26 cellular contexts compared by ENCODE assay signal in genomic region chr10:121296378-121296777, GRCh38.
"Had no signal": no experiment of that assay in that cellular context is flagged by ENCODE, and none has a peak within 500 bp of the region (broad histone marks: within the 10 kb centered on the region; RNA-seq: fewer than 3 reads in every experiment).

No MANE protein-coding gene starts in this region.

- ATAC-seq: effector memory CD8-positive, alpha-beta T cell; esophagus mucosa; gastrocnemius medialis; heart right ventricle; left lung; left ventricle myocardium superior; lower lobe of right lung; mucosa of descending colon had no signal

- H3K36me3 ChIP-seq: colonic mucosa, esophagus squamous epithelium, gastrocnemius medialis, heart right ventricle, left lung, lower lobe of right lung had no signal

- H3K4me1 ChIP-seq: colonic mucosa, esophagus squamous epithelium, gastrocnemius medialis, heart right ventricle, left lung, lower lobe of right lung had no signal

- DNase-seq: cerebellar nuclear complex; colonic mucosa; cortex of kidney; effector CD8-positive, alpha-beta T cell; effector memory CD8-positive, alpha-beta T cell; endodermal cell; erythroblast; esophagus squamous epithelium; foreskin fibroblast; foreskin melanocyte; gastrocnemius medialis; heart right ventricle; hypothalamus; immature natural killer cell; islet precursor cell; kidney; kidney glomerular epithelial cell; left lung; left ventricle myocardium superior; lower lobe of right lung; mesenchymal stem cell; mucosa of descending colon had no signal

- H3K4me1 Mint-ChIP-seq: endodermal cell, immature natural killer cell had no signal

- H3K9me3 ChIP-seq: colonic mucosa, esophagus squamous epithelium, gastrocnemius medialis, heart right ventricle, left lung, lower lobe of right lung, mucosa of descending colon had no signal

- H3K36me3 Mint-ChIP-seq: immature natural killer cell, mesothelial cell of epicardium had no signal

- H3K4me3 Mint-ChIP-seq: dendritic cell treated with granulocyte-macrophage colony-stimulating factor and Interleukin-4, amounts not matched to agents 40 ng/mL and 50 ng/mL, for 4 days; effector memory CD8-positive, alpha-beta T cell; endodermal cell; immature natural killer cell; mesothelial cell of epicardium had no signal

- H3K4me3 ChIP-seq: colonic mucosa, esophagus squamous epithelium, gastrocnemius medialis, heart right ventricle, left lung, lower lobe of right lung, mucosa of descending colon had no signal

- H3K9me3 Mint-ChIP-seq: dendritic cell treated with granulocyte-macrophage colony-stimulating factor and Interleukin-4, amounts not matched to agents 40 ng/mL and 50 ng/mL, for 4 days; endodermal cell had no signal

- H3K27me3 ChIP-seq: colonic mucosa, esophagus squamous epithelium had no signal

- H3K27ac Mint-ChIP-seq: dendritic cell treated with granulocyte-macrophage colony-stimulating factor and Interleukin-4, amounts not matched to agents 40 ng/mL and 50 ng/mL, for 4 days; effector memory CD8-positive, alpha-beta T cell; endodermal cell; immature natural killer cell; mesothelial cell of epicardium had no signal

- H3K27me3 Mint-ChIP-seq: dendritic cell treated with granulocyte-macrophage colony-stimulating factor and Interleukin-4, amounts not matched to agents 40 ng/mL and 50 ng/mL, for 4 days had no signal

- H3K27ac ChIP-seq: colonic mucosa, epithelial cell of prostate, esophagus squamous epithelium, gastrocnemius medialis, heart right ventricle, left lung, lower lobe of right lung had no signal
